ENCODE assay signal across 9 cellular contexts in the genomic region with DNA sequence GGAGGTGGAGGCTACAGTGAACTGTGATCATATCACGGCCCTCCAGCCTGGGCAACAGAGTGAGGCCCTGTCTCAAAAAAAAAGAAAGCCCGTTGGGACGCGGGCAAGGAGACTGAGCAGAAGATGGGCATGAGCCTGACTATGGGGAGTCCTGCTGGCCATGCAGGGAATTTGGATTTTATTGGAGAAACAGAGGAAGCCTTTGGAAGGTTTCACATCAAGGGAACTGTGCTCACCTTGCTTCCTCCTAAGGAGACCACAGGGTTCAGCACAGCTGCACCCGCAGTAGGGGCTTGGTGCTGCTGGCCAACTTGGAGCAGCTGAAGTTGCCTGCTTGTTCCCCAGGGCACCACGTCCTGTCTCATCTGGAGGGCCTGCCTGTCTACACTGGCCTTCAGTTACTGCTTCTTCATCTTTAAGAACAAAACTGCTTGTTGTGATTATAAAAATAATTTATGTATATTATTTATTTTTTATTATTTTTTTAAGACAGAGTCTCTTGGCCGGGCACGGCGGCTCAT. TPM values are rescaled to one million over a fixed set of nuclear protein-coding genes. Genes with fewer than 3 reads are reported as not detected.
DNase-seq lines count a peak whose midpoint lies in the region; ATAC-seq and TF ChIP-seq lines count a peak whose summit lies in the region.
"Had no signal": no experiment of that assay in that cellular context is flagged by ENCODE, and none has a peak within 500 bp of the region (broad histone marks: within the 10 kb centered on the region; RNA-seq: fewer than 3 reads in every experiment).

No MANE protein-coding gene starts in this region.

- H3K9me3 Mint-ChIP-seq in activated CD8-positive, alpha-beta T cell treated with anti-CD3 and anti-CD28 coated beads, Interleukin-2, amount 10 ng/mL, durations not matched to agents 7 days and 5 days (ENCODE audit: insufficient read depth), result no peaks in the 10 kb centered on the region

- H3K9me3 ChIP-seq in A673 (ENCODE audit: low read depth, low read length, poor library complexity, severe bottlenecking), result no peaks in the 10 kb centered on the region
- no peaks in the 10 kb centered on the region for H3K9me3 ChIP-seq in mesenchymal stem cell (ENCODE audit: control insufficient read depth, low read length)

- 92% methylated on average over 5 of the region's 9 CpGs for WGBS in mesenchymal stem cell

- no peak for ATAC-seq in activated CD8-positive, alpha-beta T cell treated with anti-CD3 and anti-CD28 coated beads, Interleukin-2, amount 10 ng/mL, durations not matched to agents 7 days and 5 days
- no peak for ATAC-seq in HG03280 (IDR thresholded peaks at IDR 0.05; ENCODE audit: unreplicated experiment)
- ATAC-seq in GM21786 (IDR thresholded peaks at IDR 0.05; ENCODE audit: unreplicated experiment), result no peak

- DNase-seq in A673 (ENCODE audit: low spot score) (no peak), GM12864 (ENCODE audit: low read depth) (no peak), mesenchymal stem cell (peak; percentile 36), 8988T (no peak)
- no peak for DNase-seq in activated CD8-positive, alpha-beta T cell treated with anti-CD3 and anti-CD28 coated beads, Interleukin-2, amount 10 ng/mL, durations not matched to agents 7 days and 5 days
- no peak for DNase-seq in central memory CD4-positive, alpha-beta T cell
- DNase-seq: activated effector memory CD4-positive, alpha-beta T cell treated with anti-CD3 and anti-CD28 coated beads, Interleukin-2, amount 50 U/mL, for 16 hours had no signal

- peak overlapping the region; percentile 98 for H3K4me3 ChIP-seq in A673 (ENCODE audit: low read depth, low read length, poor library complexity, severe bottlenecking)
- H3K4me3 ChIP-seq in GM12864 (ENCODE audit: low read depth, low read length), result peak overlapping the region; percentile 87
- H3K4me3 ChIP-seq in mesenchymal stem cell (ENCODE audit: insufficient read depth in 1 of 2, low read depth in 1 of 2, low read length in 2 of 2), result peak overlapping the region; percentile 32 to 92

- no peak overlapping the region for H3K14ac ChIP-seq in mesenchymal stem cell (ENCODE audit: low read length in 2 of 2)

- no peak overlapping the region for H3K27ac ChIP-seq in A673 (ENCODE audit: low read depth, low read length, poor library complexity, severe bottlenecking)
- no peak overlapping the region for H3K27ac ChIP-seq in mesenchymal stem cell (ENCODE audit: low read length, poor library complexity, severe bottlenecking)

- H3K23ac ChIP-seq in mesenchymal stem cell (ENCODE audit: low read length in 2 of 2), result no peak overlapping the region

- no peak overlapping the region for H4K91ac ChIP-seq in mesenchymal stem cell (ENCODE audit: low read length)

- CTCF ChIA-PET in A673 (lab: Charles Lee), result interaction anchor here (0.9 kb wide), 1 partner anchor 70 kb away, joined by 4 read pairs; no protein-coding TSS in a partner anchor
- CTCF ChIA-PET in activated CD8-positive, alpha-beta T cell treated with anti-CD3 and anti-CD28 coated beads, Interleukin-2, amount 10 ng/mL, durations not matched to agents 7 days and 5 days (lab: Charles Lee), result interaction anchor here (0.7 to 4.9 kb wide), 4 partner anchors 7 to 150 kb away, joined by 3 to 23 read pairs (median 4); no protein-coding TSS in a partner anchor

- H3K4me1 ChIP-seq in A673 (ENCODE audit: insufficient read depth, low read length, poor library complexity, severe bottlenecking) (peaks cover 7% of the 10 kb centered on the region), mesenchymal stem cell (ENCODE audit: control insufficient read depth, insufficient read depth, low read depth, low read length) (peaks cover 12% of the 10 kb centered on the region)

- H3K4ac ChIP-seq in mesenchymal stem cell (ENCODE audit: low read depth in 1 of 2, low read length in 2 of 2), result no peak overlapping the region

- H3K4me1 Mint-ChIP-seq in activated CD8-positive, alpha-beta T cell treated with anti-CD3 and anti-CD28 coated beads, Interleukin-2, amount 10 ng/mL, durations not matched to agents 7 days and 5 days (ENCODE audit: low read depth), result peaks cover 25% of the 10 kb centered on the region

- H3K4me2 ChIP-seq in mesenchymal stem cell (ENCODE audit: low read length, poor library complexity, severe bottlenecking), result no peak overlapping the region

- no peaks in the 10 kb centered on the region for H3K36me3 Mint-ChIP-seq in activated CD8-positive, alpha-beta T cell treated with anti-CD3 and anti-CD28 coated beads, Interleukin-2, amount 10 ng/mL, durations not matched to agents 7 days and 5 days (ENCODE audit: low read depth)

- no TSS peak for BruUV-seq in A673 (replicated peaks; lab: Mats Ljungman, UMichigan)

- no peaks in the 10 kb centered on the region for H3K27me3 ChIP-seq in A673 (replicated peaks; ENCODE audit: insufficient read depth, low read depth, low read length, poor library complexity)
- no peaks in the 10 kb centered on the region for H3K27me3 ChIP-seq in mesenchymal stem cell (ENCODE audit: control insufficient read depth in 1 of 2, insufficient read depth in 1 of 2, low read length in 2 of 2)

- H2AFZ ChIP-seq in mesenchymal stem cell (ENCODE audit: low read depth, low read length), result no peak overlapping the region

- no peaks in the 10 kb centered on the region for H3K27me3 Mint-ChIP-seq in activated CD8-positive, alpha-beta T cell treated with anti-CD3 and anti-CD28 coated beads, Interleukin-2, amount 10 ng/mL, durations not matched to agents 7 days and 5 days (ENCODE audit: low read depth)

- no peak for TF ChIP-seq CTCF in A673 (conservative IDR thresholded peaks at IDR 0.05; ENCODE audit: low read depth, low read length)
- no peak for TF ChIP-seq CTCF in GM12864 (IDR thresholded peaks at IDR 0.05; ENCODE audit: low read depth, low read length, missing control alignments)

- H3K4me3 Mint-ChIP-seq in activated CD8-positive, alpha-beta T cell treated with anti-CD3 and anti-CD28 coated beads, Interleukin-2, amount 10 ng/mL, durations not matched to agents 7 days and 5 days, result peak overlapping the region; percentile 77

- H3K36me3 ChIP-seq in A673 (ENCODE audit: insufficient read depth, low read length, poor library complexity, severe bottlenecking) (no peaks in the 10 kb centered on the region), mesenchymal stem cell (ENCODE audit: control insufficient read depth in 1 of 2, insufficient read depth in 2 of 2, low read depth in 1 of 2, low read length in 2 of 2) (peaks cover 5 to 10% of the 10 kb centered on the region in 2 experiments)

- intact Hi-C loops in A673 (cut with micrococcal nuclease; ENCODE audit: unreplicated experiment), result no loop called here

- H2BK12ac ChIP-seq in mesenchymal stem cell (ENCODE audit: low read length in 2 of 2), result peak overlapping the region in 1 of 2 experiments; percentile 9

- H3K27ac Mint-ChIP-seq in activated CD8-positive, alpha-beta T cell treated with anti-CD3 and anti-CD28 coated beads, Interleukin-2, amount 10 ng/mL, durations not matched to agents 7 days and 5 days, result no peak overlapping the region

- no peak overlapping the region for H3K18ac ChIP-seq in mesenchymal stem cell (ENCODE audit: low read depth in 1 of 2, low read length in 2 of 2)

- POLR2A ChIA-PET in A673 (lab: Charles Lee; ENCODE audit: low non-redundant PET), result no interaction called here
- POLR2A ChIA-PET in activated CD8-positive, alpha-beta T cell treated with anti-CD3 and anti-CD28 coated beads, Interleukin-2, amount 10 ng/mL, durations not matched to agents 7 days and 5 days (lab: Charles Lee), result interaction anchor here (1.2 kb wide), 1 partner anchor 41 kb away, joined by 3 read pairs; no protein-coding TSS in a partner anchor

- peak overlapping the region; percentile 66 for H4K8ac ChIP-seq in mesenchymal stem cell (ENCODE audit: low read length)

- no peak overlapping the region for H2BK120ac ChIP-seq in mesenchymal stem cell (ENCODE audit: low read depth, low read length)

- no peak overlapping the region for H2BK5ac ChIP-seq in mesenchymal stem cell (ENCODE audit: low read depth, low read length, poor library complexity, severe bottlenecking)

- peak overlapping the region; percentile 90 for H3K9ac ChIP-seq in mesenchymal stem cell (ENCODE audit: low read length)

- no peak overlapping the region for H2AK5ac ChIP-seq in mesenchymal stem cell (ENCODE audit: low read length, severe bottlenecking)

- peaks cover 13% of the 10 kb centered on the region for H3K79me1 ChIP-seq in mesenchymal stem cell (replicated peaks; ENCODE audit: low read length, poor library complexity, severe bottlenecking)

- H2BK15ac ChIP-seq in mesenchymal stem cell (ENCODE audit: low read depth, poor library complexity, severe bottlenecking), result no peak overlapping the region

RNA-seq across cellular contexts. Expression of gene IQCE, which starts 1.5 kb away (rescaled TPM):
- total RNA-seq in A673 (2021), result 35.4 and 42.8 TPM in 2 replicates
- 10 to 100 TPM; 11.6 to 12.4 TPM for total RNA-seq in activated CD8-positive, alpha-beta T cell treated with anti-CD3 and anti-CD28 coated beads, Interleukin-2, amount 10 ng/mL, durations not matched to agents 7 days and 5 days
- 10.2 TPM for polyA plus RNA-seq in mesenchymal stem cell (2013, experiment 1 of 2)
- polyA plus RNA-seq in mesenchymal stem cell (2013, experiment 2 of 2), result 10.0 TPM

RNA-seq across cellular contexts. Expression of gene BRAT1, which starts 4.9 kb away (rescaled TPM):
- total RNA-seq in A673 (2021), result 47.9 and 48.8 TPM in 2 replicates
- 10 to 100 TPM; 39.4 to 40.7 TPM for total RNA-seq in activated CD8-positive, alpha-beta T cell treated with anti-CD3 and anti-CD28 coated beads, Interleukin-2, amount 10 ng/mL, durations not matched to agents 7 days and 5 days
- polyA plus RNA-seq in mesenchymal stem cell (2013, experiment 1 of 2), result 10.5 TPM
- 10.6 TPM for polyA plus RNA-seq in mesenchymal stem cell (2013, experiment 2 of 2)

RNA-seq across cellular contexts. Expression of gene LFNG, which starts 40.7 kb away (rescaled TPM):
- total RNA-seq in A673 (2021), result 8.7 and 11.7 TPM in 2 replicates
- 100 to 1,000 TPM; 134 to 136 TPM for total RNA-seq in activated CD8-positive, alpha-beta T cell treated with anti-CD3 and anti-CD28 coated beads, Interleukin-2, amount 10 ng/mL, durations not matched to agents 7 days and 5 days
- polyA plus RNA-seq in mesenchymal stem cell (2013, experiment 1 of 2), result 0.22 TPM
- polyA plus RNA-seq in mesenchymal stem cell (2013, experiment 2 of 2), result 0.21 TPM

Comparison
In these comparisons a context has a peak if more than half of its experiments do, and no peak if none do; other contexts are left out.
1. RNA of gene LFNG, which starts 40.7 kb away (total RNA-seq): 134 to 136 TPM in activated CD8-positive, alpha-beta T cell treated with anti-CD3 and anti-CD28 coated beads, Interleukin-2, amount 10 ng/mL, durations not matched to agents 7 days and 5 days; 8.7 to 11.7 TPM in A673; every median in the first group is over 10 times any median in the second.
2. Peak in every context shown above with its lines, with median percentiles within 50 percentile points of each other: H3K4me3 ChIP-seq.